In the genomic region with DNA sequence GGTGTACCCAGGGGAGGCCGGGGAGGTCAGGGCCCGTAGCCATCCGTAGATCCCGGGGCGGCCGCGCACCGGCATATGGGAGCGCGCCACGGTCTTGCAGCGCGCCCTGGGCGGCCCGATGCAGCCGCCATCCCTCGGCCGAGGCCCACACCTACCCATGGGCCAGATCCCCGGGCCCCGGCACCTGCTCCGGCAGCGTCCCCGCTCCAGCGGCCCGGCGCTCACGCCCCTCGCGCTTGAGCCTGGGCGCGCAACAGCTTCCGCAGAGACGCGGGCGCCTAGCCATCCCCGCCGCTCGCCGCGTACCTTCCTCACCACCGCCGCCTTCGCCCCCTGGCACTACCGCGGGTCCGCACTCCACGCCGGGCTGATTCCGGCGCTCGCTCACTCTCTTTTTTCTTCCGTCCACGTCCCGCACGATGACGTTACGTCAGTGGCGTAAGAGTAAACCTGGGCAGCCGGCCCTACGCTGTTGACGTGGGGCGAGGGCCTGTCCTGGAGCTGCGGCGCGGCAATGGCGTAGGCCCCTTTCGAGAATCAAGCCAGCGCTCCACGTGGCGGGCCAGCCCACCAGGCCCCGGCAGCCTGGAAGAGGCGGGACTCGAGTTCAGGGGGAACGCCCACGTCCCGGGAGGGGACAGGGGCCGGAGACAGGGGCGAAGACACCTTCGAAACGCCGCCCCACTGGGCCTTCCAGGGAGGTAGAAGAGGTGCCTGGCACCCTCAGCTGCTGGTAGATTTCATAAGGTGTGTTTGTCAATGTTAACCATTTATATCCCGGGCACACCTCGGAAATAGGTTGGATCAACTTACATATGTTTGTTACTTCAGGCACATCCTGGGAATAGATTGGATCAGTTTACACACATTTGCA, we compare ENCODE assay signal across 8 cellular contexts. TPM values are rescaled to one million over a fixed set of nuclear protein-coding genes. Genes with fewer than 3 reads are reported as not detected.
DNase-seq lines count a peak whose midpoint lies in the region; ATAC-seq and TF ChIP-seq lines count a peak whose summit lies in the region.

Gene ALDH18A1 (minus strand): TSS at position 421 of the 874 bp plus-strand sequence. CDS start 3,334 bp downstream, outside the sequence.

- TF ChIP-seq CTCF in H9 (conservative IDR thresholded peaks at IDR 0.05) (no peak), gastroesophageal sphincter (IDR thresholded peaks at IDR 0.05) (no peak)

- no peak within 1 kb of the TSS for H4K8ac ChIP-seq in H9 (replicated peaks; ENCODE audit: insufficient read length, low read depth, low read length)

- H3K79me2 ChIP-seq in H9 (ENCODE audit: insufficient read depth, low read length), result peaks cover 3% of the 10 kb centered on the region; the same call in 1 of the 2 replicates

- no peak within 1 kb of the TSS for H2BK20ac ChIP-seq in H9 (ENCODE audit: low read depth, low read length, poor library complexity, severe bottlenecking)

- H3K56ac ChIP-seq in H9 (ENCODE audit: insufficient read length, low read depth, low read length), result no peak within 1 kb of the TSS

- no peak within 1 kb of the TSS for H2BK12ac ChIP-seq in H9 (ENCODE audit: insufficient read length, low read depth, low read length)

- H4K20me1 ChIP-seq in H9 (ENCODE audit: control insufficient read depth, insufficient read depth, insufficient read length), result no peaks in the 10 kb centered on the region

- WGBS in H9 (ENCODE audit: extremely low coverage, insufficient read length, low lambda C conversion rate), result no CpG with 5 or more reads among the region's 83 CpGs
- 0 to 1% methylated on average over 2 to 33 of the region's 83 CpGs for WGBS in gastroesophageal sphincter (ENCODE audit: low coverage in 1 of 2), 2 donors

- ATAC-seq in gastroesophageal sphincter, result peak; percentile 97

- H3K9me3 Mint-ChIP-seq in H9, result peaks cover 3% of the 10 kb centered on the region in 2 experiments

- H3K27ac ChIP-seq in H9 (ENCODE audit: insufficient read length, low read depth, low read length) (no peak within 1 kb of the TSS), gastroesophageal sphincter (peak within 1 kb of the TSS; percentile 1 to 81 (median 66)), substantia nigra (ENCODE audit: low read depth, low read length, poor library complexity, severe bottlenecking) (peak within 1 kb of the TSS; percentile 14)

- no peaks in the 10 kb centered on the region for H3K79me1 ChIP-seq in H9 (ENCODE audit: insufficient read depth, low read depth, low read length, poor library complexity, severe bottlenecking)

- peaks cover 8% of the 10 kb centered on the region for H3K23me2 ChIP-seq in H9 (ENCODE audit: insufficient read length, low read depth, low read length, poor library complexity, severe bottlenecking)

- H4K91ac ChIP-seq in H9 (ENCODE audit: insufficient read length, low read depth, low read length), result no peak within 1 kb of the TSS

- H3K4me3 Mint-ChIP-seq in H9, result peak within 1 kb of the TSS; percentile 95 to 100

- TF ChIP-seq POLR2A in gastroesophageal sphincter (IDR thresholded peaks at IDR 0.05), result no peak

- H3K36me3 Mint-ChIP-seq in H9 (ENCODE audit: insufficient read depth in 1 of 3, low read depth in 3 of 3), result peaks cover 21 to 23% (median 22%) of the 10 kb centered on the region in 3 experiments

- H3K4me3 ChIP-seq in gastroesophageal sphincter, result peak within 1 kb of the TSS; percentile 47 to 95

- no peak within 1 kb of the TSS for H2BK120ac ChIP-seq in H9 (ENCODE audit: low read depth, low read length, poor library complexity, severe bottlenecking)

- H3K9ac ChIP-seq in H9 (ENCODE audit: extremely low read depth, insufficient read length, low read length), result peak within 1 kb of the TSS; percentile 76

- TF ChIP-seq EP300 in gastroesophageal sphincter (IDR thresholded peaks at IDR 0.05), result no peak

- peak within 1 kb of the TSS; percentile 98 for H3K4me2 ChIP-seq in H9 (ENCODE audit: insufficient read depth, insufficient read length, low read length)

- H3K27me3 Mint-ChIP-seq in H9 (ENCODE audit: low read depth), result no peaks in the 10 kb centered on the region; the same call in 1 of the 2 replicates

- H3K4ac ChIP-seq in H9 (ENCODE audit: low read depth, low read length), result no peak within 1 kb of the TSS

- H3K4me1 ChIP-seq in H9 (ENCODE audit: insufficient read depth, low read length) (no peaks in the 10 kb centered on the region; the same call in 1 of the 2 replicates), gastroesophageal sphincter (peaks cover 0 to 28% (median 4%) of the 10 kb centered on the region in 3 donors)

- H2AK5ac ChIP-seq in H9 (ENCODE audit: insufficient read length, low read length), result peak within 1 kb of the TSS; percentile 21

- H3K14ac ChIP-seq in H9 (ENCODE audit: insufficient read depth, low read length), result peak within 1 kb of the TSS; percentile 43

- peaks cover 14 to 18% of the 10 kb centered on the region in 2 experiments for H3K4me1 Mint-ChIP-seq in H9

- peak; percentile 80 for DNase-seq in GF-D8 (lab: John Stamatoyannopoulos, UW)
- DNase-seq in H9, result peak; percentile 90
- peak; percentile 87 for DNase-seq in M059J (ENCODE audit: low read depth)
- DNase-seq in SK-N-DZ (ENCODE audit: low spot score), result peak; percentile 93
- DNase-seq in activated naive CD4-positive, alpha-beta T cell treated with Interleukin-2 at 50 U/mL for 16 hours, result peak; percentile 91
- DNase-seq in non-pigmented ciliary epithelial cell (ENCODE audit: low read depth), result peak; percentile 40
- peak; percentile 14 to 94 (median 82) for DNase-seq in substantia nigra (lab: John Stamatoyannopoulos, UW)

- H2BK5ac ChIP-seq in H9 (ENCODE audit: insufficient read length, low read length), result no peak within 1 kb of the TSS

- H2AFZ ChIP-seq in H9 (ENCODE audit: low read length), result peak within 1 kb of the TSS; percentile 35

- no peak within 1 kb of the TSS for H3T11ph ChIP-seq in H9 (ENCODE audit: low read length)

- peak within 1 kb of the TSS; percentile 40 for H3K23ac ChIP-seq in H9 (ENCODE audit: insufficient read length, low read depth, low read length)

- no peak within 1 kb of the TSS for H4K5ac ChIP-seq in H9 (ENCODE audit: insufficient read length, low read depth, low read length)

- peaks cover 0 to 18% of the 10 kb centered on the region in 2 donors for H3K36me3 ChIP-seq in gastroesophageal sphincter

- no peaks in the 10 kb centered on the region for H3K27me3 ChIP-seq in H9 (ENCODE audit: insufficient read depth, low read length)
- no peaks in the 10 kb centered on the region for H3K27me3 ChIP-seq in gastroesophageal sphincter

- peak within 1 kb of the TSS; percentile 45 for H3K18ac ChIP-seq in H9 (ENCODE audit: insufficient read length, low read depth, low read length)

- H3K9me3 ChIP-seq in H9 (ENCODE audit: control insufficient read depth, low read depth, low read length) (no peaks in the 10 kb centered on the region), gastroesophageal sphincter (no peaks in the 10 kb centered on the region)

- H3K27ac Mint-ChIP-seq in H9, result peak within 1 kb of the TSS; percentile 43 to 97 (median 88); a peak in 6 of 7 replicates

- H2BK15ac ChIP-seq in H9 (ENCODE audit: low read depth, low read length), result no peak within 1 kb of the TSS

RNA-seq across cellular contexts. Expression of gene ALDH18A1, which starts in this region (rescaled TPM):
- 114 and 121 TPM in 2 replicates for total RNA-seq in H9 (2021)
- total RNA-seq in M059J (2014; rRNA removed; shearing (Covaris generic)), result 79.4 and 114 TPM in 2 replicates
- 88.7 and 95.1 TPM in 2 replicates for polyA plus RNA-seq in SK-N-DZ (2014; cell fraction: cytosol; rRNA removed)
- 165 and 169 TPM in 2 replicates for polyA plus RNA-seq in SK-N-DZ (2014; cell fraction: nucleus; rRNA removed)
- 10 to 100 TPM; 19.1 to 32.9 (median 26.7) TPM for total RNA-seq in gastroesophageal sphincter

Comparison
In these comparisons a context has a peak if more than half of its experiments do, and no peak if none do; other contexts are left out.
1. DNase-seq: peak in every context shown above with its lines; median percentile 93 in SK-N-DZ; 91 in activated naive CD4-positive, alpha-beta T cell treated with Interleukin-2 at 50 U/mL for 16 hours; 90 in H9; 87 in M059J; 82 in substantia nigra; 80 in GF-D8; 40 in non-pigmented ciliary epithelial cell.